Comparison of ENCODE assay signal across 10 cellular contexts in genomic region chr3:12797124-12797891, GRCh38. TPM values are rescaled to one million over a fixed set of nuclear protein-coding genes. Genes with fewer than 3 reads are reported as not detected.
A peak's percentile ranks its signal among the peaks of the same experiment; 100 is the strongest.
DNase-seq lines count a peak whose midpoint lies in the region; ATAC-seq and TF ChIP-seq lines count a peak whose summit lies in the region.
"Had no signal": no experiment of that assay in that cellular context is flagged by ENCODE, and none has a peak within 500 bp of the region (broad histone marks: within the 10 kb centered on the region; RNA-seq: fewer than 3 reads in every experiment).

No MANE protein-coding gene starts in this region.

- intact Hi-C loops in natural killer cell (cut with micrococcal nuclease) = no loop called here

- peak overlapping the region; percentile 34 for H3K27ac ChIP-seq in 22Rv1

- H3K27me3 Mint-ChIP-seq in effector memory CD8-positive, alpha-beta T cell = peaks cover 26 to 29% of the 10 kb centered on the region in 2 donors
- H3K27me3 Mint-ChIP-seq in natural killer cell (ENCODE audit: low read depth in 2 of 2) = peaks cover 13 to 25% of the 10 kb centered on the region in 2 donors

- H3K4me1 Mint-ChIP-seq in effector memory CD8-positive, alpha-beta T cell (ENCODE audit: low read depth in 2 of 2) = peaks cover 6 to 10% of the 10 kb centered on the region in 2 donors
- H3K4me1 Mint-ChIP-seq in natural killer cell = peaks cover 6 to 8% of the 10 kb centered on the region in 2 donors

- H3K9me3 Mint-ChIP-seq in effector memory CD8-positive, alpha-beta T cell = no peaks in the 10 kb centered on the region
- H3K9me3 Mint-ChIP-seq in natural killer cell = no peaks in the 10 kb centered on the region

- H3K4me3 Mint-ChIP-seq in effector memory CD8-positive, alpha-beta T cell = peak overlapping the region; percentile 82 to 85
- H3K4me3 Mint-ChIP-seq in natural killer cell = peak overlapping the region; percentile 90

- peaks cover 3% of the 10 kb centered on the region for H3K36me3 Mint-ChIP-seq in effector memory CD8-positive, alpha-beta T cell (ENCODE audit: insufficient read depth)
- no peaks in the 10 kb centered on the region for H3K36me3 Mint-ChIP-seq in natural killer cell

- DNase-seq in HFF-Myc (ENCODE audit: extremely low read depth, low read depth) (no peak), natural killer cell (no peak), NAMALWA (ENCODE audit: low spot score) (no peak), NCI-H774 (lab: John Stamatoyannopoulos, UW) (no peak), cortex of kidney (lab: John Stamatoyannopoulos, UW) (no peak)
- no peak for DNase-seq in effector memory CD8-positive, alpha-beta T cell
- DNase-seq: GDM1 had no signal

- ATAC-seq in effector memory CD8-positive, alpha-beta T cell (replicated peaks) = no peak
- ATAC-seq in natural killer cell = no peak
- no peak for ATAC-seq in HG03439 (IDR thresholded peaks at IDR 0.05; ENCODE audit: unreplicated experiment)

- peak overlapping the region; percentile 56 for H3K4me3 ChIP-seq in HFF-Myc (replicated peaks; ENCODE audit: low read depth, low read length)

- TF ChIP-seq CTCF in 22Rv1 (IDR thresholded peaks at IDR 0.05) (no peak), HFF-Myc (IDR thresholded peaks at IDR 0.05; ENCODE audit: low read depth, low read length, missing control alignments) (no peak), natural killer cell (IDR thresholded peaks at IDR 0.05) (no peak)

- peak overlapping the region in 1 of 2 donors; percentile 63 for H3K27ac Mint-ChIP-seq in effector memory CD8-positive, alpha-beta T cell
- H3K27ac Mint-ChIP-seq in natural killer cell = peak overlapping the region in 1 of 2 donors; percentile 76

RNA-seq across cellular contexts. Expression of gene CAND2, which starts 0.8 kb away (rescaled TPM):
- total RNA-seq in natural killer cell = 1 to 10 TPM in 2 of 3 donors, under 1 TPM in 1; 0.52 to 1.3 (median 1.2) TPM

RNA-seq across cellular contexts. Expression of gene TMEM40, which starts 38.2 kb away (rescaled TPM):
- total RNA-seq in natural killer cell = 1 to 10 TPM in 2 of 3 donors, not detected in 1; 5.3 to 6.5 TPM
- total RNA-seq: pancreas had no signal

RNA-seq across cellular contexts. Expression of gene RPL32, which starts 44.1 kb away (rescaled TPM):
- total RNA-seq in natural killer cell = 1,000 to 10,000 TPM; 1,034 to 1,328 (median 1,277) TPM
